In the genomic region with DNA sequence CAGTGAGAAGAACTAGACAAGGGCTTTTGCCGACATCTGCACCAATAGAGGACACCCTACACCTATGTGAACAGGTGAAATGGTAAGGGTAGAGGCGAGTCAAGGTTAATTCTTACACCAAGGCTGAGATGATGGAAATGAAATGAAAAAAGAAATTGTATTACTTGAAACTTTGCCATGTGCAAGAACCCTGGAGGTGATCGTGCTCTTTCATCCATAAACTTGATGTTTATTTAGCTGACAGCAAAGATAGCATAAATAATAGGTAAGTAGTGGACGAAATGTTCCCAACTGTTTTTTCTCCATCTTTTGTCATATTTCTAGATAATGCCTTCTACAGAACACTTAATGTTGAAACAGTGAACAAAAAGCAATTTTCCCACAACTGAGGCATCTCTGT, we compare ENCODE assay signal across 14 cellular contexts.
"Had no signal": no experiment of that assay in that cellular context is flagged by ENCODE, and none has a peak within 500 bp of the region (broad histone marks: within the 10 kb centered on the region; RNA-seq: fewer than 3 reads in every experiment).

No MANE protein-coding gene starts in this region.

- H3K4me3 ChIP-seq: lung, psoas muscle, upper lobe of right lung had no signal

- ATAC-seq: activated naive CD8-positive, alpha-beta T cell treated with anti-CD3 and anti-CD28 coated beads, Interleukin-2, amount 50 U/mL, for 24 hours; esophagus mucosa; left colon; psoas muscle; sciatic nerve; stimulated activated naive CD8-positive, alpha-beta T cell treated with anti-CD3 and anti-CD28 coated beads, Interleukin-15, amount 100 ng/mL, for 72 hours; upper lobe of right lung had no signal

- FAIRE-seq: colon, endometrium had no signal

- H3K4me1 ChIP-seq: psoas muscle, upper lobe of right lung had no signal

- H3K36me3 ChIP-seq: upper lobe of right lung had no signal

- H3K27me3 ChIP-seq: upper lobe of right lung had no signal

- DNase-seq: activated CD4-positive, alpha-beta T cell treated with anti-CD3 and anti-CD28 coated beads for 1 hour; activated CD4-positive, alpha-beta T cell treated with anti-CD3 and anti-CD28 coated beads, Interleukin-2, amount 50 U/mL, for 4 hours; activated naive CD4-positive, alpha-beta T cell treated with anti-CD3 and anti-CD28 coated beads for 36 hours; activated naive CD8-positive, alpha-beta T cell treated with anti-CD3 and anti-CD28 coated beads, Interleukin-2, amount 50 U/mL, for 24 hours; left colon; psoas muscle; stimulated activated naive CD8-positive, alpha-beta T cell treated with anti-CD3 and anti-CD28 coated beads, Interleukin-15, amount 100 ng/mL, for 72 hours; T-helper 9 cell; upper lobe of right lung had no signal

- H3K9me3 ChIP-seq: psoas muscle, upper lobe of right lung had no signal

- H3K27ac ChIP-seq: psoas muscle, upper lobe of right lung had no signal
